Comparison of ENCODE assay signal across 10 cellular contexts in genomic region chr19:10087296-10088061, GRCh38. TPM values are rescaled to one million over a fixed set of nuclear protein-coding genes. Genes with fewer than 3 reads are reported as not detected.
A peak's percentile ranks its signal among the peaks of the same experiment; 100 is the strongest.
DNase-seq lines count a peak whose midpoint lies in the region; ATAC-seq lines count a peak whose summit lies in the region.
"Had no signal": no experiment of that assay in that cellular context is flagged by ENCODE, and none has a peak within 500 bp of the region (broad histone marks: within the 10 kb centered on the region; RNA-seq: fewer than 3 reads in every experiment).

No MANE protein-coding gene starts in this region.

- peak overlapping the region; percentile 78 for H3K4me3 Mint-ChIP-seq in activated CD4-positive, alpha-beta T cell treated with anti-CD3 and anti-CD28 coated beads for 36 hours
- H3K4me3 Mint-ChIP-seq in activated CD4-positive, alpha-beta memory T cell treated with anti-CD3 and anti-CD28 coated beads for 36 hours, result peak overlapping the region; percentile 83
- H3K4me3 Mint-ChIP-seq in stimulated activated naive CD8-positive, alpha-beta T cell treated with anti-CD3 and anti-CD28 coated beads, Interleukin-15, amount 100 ng/mL, for 72 hours, result peak overlapping the region; percentile 88 to 90

- POLR2A ChIA-PET in activated CD4-positive, alpha-beta T cell treated with anti-CD3 and anti-CD28 coated beads for 36 hours (lab: Charles Lee), result no interaction called here
- POLR2A ChIA-PET in activated CD4-positive, alpha-beta memory T cell treated with anti-CD3 and anti-CD28 coated beads for 36 hours (lab: Charles Lee), result interaction anchor here (0.7 kb wide), 1 partner anchor 30 kb away, joined by 4 read pairs; no protein-coding TSS in a partner anchor

- H3K4me1 ChIP-seq in iPS DF 6.9 (ENCODE audit: control insufficient read depth, insufficient read depth, low read length), result no peaks in the 10 kb centered on the region

- peak overlapping the region; percentile 74 for H3K27ac Mint-ChIP-seq in activated CD4-positive, alpha-beta T cell treated with anti-CD3 and anti-CD28 coated beads for 36 hours
- peak overlapping the region; percentile 76 for H3K27ac Mint-ChIP-seq in activated CD4-positive, alpha-beta memory T cell treated with anti-CD3 and anti-CD28 coated beads for 36 hours
- no peak overlapping the region for H3K27ac Mint-ChIP-seq in stimulated activated naive CD8-positive, alpha-beta T cell treated with anti-CD3 and anti-CD28 coated beads, Interleukin-15, amount 100 ng/mL, for 72 hours

- H3K4me1 Mint-ChIP-seq in activated CD4-positive, alpha-beta T cell treated with anti-CD3 and anti-CD28 coated beads for 36 hours, result peaks cover 11% of the 10 kb centered on the region
- H3K4me1 Mint-ChIP-seq in activated CD4-positive, alpha-beta memory T cell treated with anti-CD3 and anti-CD28 coated beads for 36 hours (ENCODE audit: low read depth), result peaks cover 18% of the 10 kb centered on the region
- H3K4me1 Mint-ChIP-seq in stimulated activated naive CD8-positive, alpha-beta T cell treated with anti-CD3 and anti-CD28 coated beads, Interleukin-15, amount 100 ng/mL, for 72 hours, result peaks cover 26% of the 10 kb centered on the region

- H3K9me3 Mint-ChIP-seq in activated CD4-positive, alpha-beta T cell treated with anti-CD3 and anti-CD28 coated beads for 36 hours (ENCODE audit: low read depth), result no peaks in the 10 kb centered on the region
- H3K9me3 Mint-ChIP-seq in activated CD4-positive, alpha-beta memory T cell treated with anti-CD3 and anti-CD28 coated beads for 36 hours, result no peaks in the 10 kb centered on the region
- no peaks in the 10 kb centered on the region for H3K9me3 Mint-ChIP-seq in stimulated activated naive CD8-positive, alpha-beta T cell treated with anti-CD3 and anti-CD28 coated beads, Interleukin-15, amount 100 ng/mL, for 72 hours

- H3K27me3 ChIP-seq in iPS DF 6.9 (ENCODE audit: control insufficient read depth, insufficient read depth, low read length), result no peaks in the 10 kb centered on the region

- intact Hi-C loops in activated CD4-positive, alpha-beta T cell treated with anti-CD3 and anti-CD28 coated beads for 36 hours (cut with DNase I, micrococcal nuclease), result no loop called here
- intact Hi-C loops in activated CD4-positive, alpha-beta memory T cell treated with anti-CD3 and anti-CD28 coated beads for 36 hours (cut with micrococcal nuclease), result no loop called here

- H3K36me3 Mint-ChIP-seq in activated CD4-positive, alpha-beta T cell treated with anti-CD3 and anti-CD28 coated beads for 36 hours (ENCODE audit: low read depth), result peaks cover 27% of the 10 kb centered on the region
- peaks cover 21% of the 10 kb centered on the region for H3K36me3 Mint-ChIP-seq in activated CD4-positive, alpha-beta memory T cell treated with anti-CD3 and anti-CD28 coated beads for 36 hours

- H3K36me3 ChIP-seq in iPS DF 6.9 (ENCODE audit: control insufficient read depth, insufficient read depth, low read length), result 0 out of 2 replicates have a peak, but pooled peaks cover 4% of the 10 kb centered on the region

- no peaks in the 10 kb centered on the region for H3K27me3 Mint-ChIP-seq in activated CD4-positive, alpha-beta T cell treated with anti-CD3 and anti-CD28 coated beads for 36 hours
- no peaks in the 10 kb centered on the region for H3K27me3 Mint-ChIP-seq in activated CD4-positive, alpha-beta memory T cell treated with anti-CD3 and anti-CD28 coated beads for 36 hours
- no peaks in the 10 kb centered on the region for H3K27me3 Mint-ChIP-seq in stimulated activated naive CD8-positive, alpha-beta T cell treated with anti-CD3 and anti-CD28 coated beads, Interleukin-15, amount 100 ng/mL, for 72 hours

- CTCF ChIA-PET in activated CD4-positive, alpha-beta T cell treated with anti-CD3 and anti-CD28 coated beads for 36 hours (lab: Charles Lee), result no interaction called here
- CTCF ChIA-PET in activated CD4-positive, alpha-beta memory T cell treated with anti-CD3 and anti-CD28 coated beads for 36 hours (lab: Charles Lee), result no interaction called here

- H3K9me3 ChIP-seq in iPS DF 6.9 (ENCODE audit: control insufficient read depth, insufficient read depth, low read length), result no peaks in the 10 kb centered on the region

- peak overlapping the region; percentile 97; the same call in 1 of the 2 replicates for H3K4me3 ChIP-seq in iPS DF 6.9 (ENCODE audit: low read length)

- no peak for ATAC-seq in activated CD4-positive, alpha-beta T cell treated with anti-CD3 and anti-CD28 coated beads for 36 hours
- no peak for ATAC-seq in stimulated activated naive CD8-positive, alpha-beta T cell treated with anti-CD3 and anti-CD28 coated beads, Interleukin-15, amount 100 ng/mL, for 72 hours

- no peak for DNase-seq in activated CD4-positive, alpha-beta T cell treated with anti-CD3 and anti-CD28 coated beads for 36 hours
- DNase-seq in activated CD4-positive, alpha-beta T cell treated with anti-CD3 and anti-CD28 coated beads, Interleukin-2, amount 50 U/mL, for 48 hours, result no peak
- DNase-seq in activated CD4-positive, alpha-beta memory T cell treated with anti-CD3 and anti-CD28 coated beads for 36 hours, result no peak
- DNase-seq in iPS DF 6.9 (ENCODE audit: low read depth, low spot score) (no peak), kidney tubule cell (ENCODE audit: low spot score) (no peak), amygdala (lab: John Stamatoyannopoulos, UW) (no peak), NCI-H446 treated with DMSO at 0.1 percent for 48 hours (lab: John Stamatoyannopoulos, UW) (no peak)
- no peak for DNase-seq in stimulated activated naive CD8-positive, alpha-beta T cell treated with anti-CD3 and anti-CD28 coated beads, Interleukin-15, amount 100 ng/mL, for 72 hours
- DNase-seq: KBM-7 had no signal

- H3K27ac ChIP-seq in iPS DF 6.9 (ENCODE audit: low read length), result no peak overlapping the region

- no CpG with 5 or more reads among the region's 18 CpGs for WGBS in iPS DF 6.9 (ENCODE audit: insufficient coverage, insufficient read length)

RNA-seq across cellular contexts. Expression of gene SHFL, which starts 1.4 kb away (rescaled TPM):
- total RNA-seq in activated CD4-positive, alpha-beta T cell treated with anti-CD3 and anti-CD28 coated beads for 36 hours, result 10 to 100 TPM; 49.8 to 62.6 TPM
- total RNA-seq in activated CD4-positive, alpha-beta memory T cell treated with anti-CD3 and anti-CD28 coated beads for 36 hours, result 10 to 100 TPM; 53.5 to 62.9 TPM

RNA-seq across cellular contexts. Expression of gene ANGPTL6, which starts 15.0 kb away (rescaled TPM):
- 10 to 100 TPM; 10.4 to 14.1 TPM for total RNA-seq in activated CD4-positive, alpha-beta T cell treated with anti-CD3 and anti-CD28 coated beads for 36 hours
- total RNA-seq in activated CD4-positive, alpha-beta memory T cell treated with anti-CD3 and anti-CD28 coated beads for 36 hours, result 10 to 100 TPM; 11.8 to 12.4 TPM
- total RNA-seq: esophagus mucosa had no signal

RNA-seq across cellular contexts. Expression of gene PPAN, which starts 18.7 kb away (rescaled TPM):
- 100 to 1,000 TPM; 139 to 149 TPM for total RNA-seq in activated CD4-positive, alpha-beta T cell treated with anti-CD3 and anti-CD28 coated beads for 36 hours
- 100 to 1,000 TPM in 1 of 2 experiments, 10 to 100 TPM in 1; 99.2 to 107 TPM for total RNA-seq in activated CD4-positive, alpha-beta memory T cell treated with anti-CD3 and anti-CD28 coated beads for 36 hours

RNA-seq across cellular contexts. Expression of gene P2RY11, which starts 24.0 kb away (rescaled TPM):
- 10 to 100 TPM; 46.4 to 52.1 TPM for total RNA-seq in activated CD4-positive, alpha-beta T cell treated with anti-CD3 and anti-CD28 coated beads for 36 hours
- 10 to 100 TPM; 28.4 to 29.6 TPM for total RNA-seq in activated CD4-positive, alpha-beta memory T cell treated with anti-CD3 and anti-CD28 coated beads for 36 hours

RNA-seq across cellular contexts. Expression of gene EIF3G, which starts 32.2 kb away (rescaled TPM):
- 100 to 1,000 TPM; 230 to 253 TPM for total RNA-seq in activated CD4-positive, alpha-beta T cell treated with anti-CD3 and anti-CD28 coated beads for 36 hours
- 100 to 1,000 TPM; 218 to 245 TPM for total RNA-seq in activated CD4-positive, alpha-beta memory T cell treated with anti-CD3 and anti-CD28 coated beads for 36 hours

Comparison
In these comparisons a context has a peak if more than half of its experiments do, and no peak if none do; other contexts are left out.
1. H3K27ac Mint-ChIP-seq: peak in activated CD4-positive, alpha-beta T cell treated with anti-CD3 and anti-CD28 coated beads for 36 hours (single experiment) and activated CD4-positive, alpha-beta memory T cell treated with anti-CD3 and anti-CD28 coated beads for 36 hours (single experiment); none in stimulated activated naive CD8-positive, alpha-beta T cell treated with anti-CD3 and anti-CD28 coated beads, Interleukin-15, amount 100 ng/mL, for 72 hours (0 of 2).
2. Peak in every context shown above with its lines, with median percentiles within 50 percentile points of each other: H3K4me3 Mint-ChIP-seq.